Comparison of ENCODE assay signal across 9 cellular contexts in genomic region chr17:4806420-4806769, GRCh38. TPM values are rescaled to one million over a fixed set of nuclear protein-coding genes. Genes with fewer than 3 reads are reported as not detected.
A peak's percentile ranks its signal among the peaks of the same experiment; 100 is the strongest.
DNase-seq lines count a peak whose midpoint lies in the region; ATAC-seq, FAIRE-seq and TF ChIP-seq lines count a peak whose summit lies in the region.
"Had no signal": no experiment of that assay in that cellular context is flagged by ENCODE, and none has a peak within 500 bp of the region (broad histone marks: within the 10 kb centered on the region; RNA-seq: fewer than 3 reads in every experiment).

No MANE protein-coding gene starts in this region.

- no peaks in the 10 kb centered on the region for H3K27me3 Mint-ChIP-seq in activated naive CD8-positive, alpha-beta T cell

- POLR2A ChIA-PET in A549 (lab: Yijun Ruan, JAX): interaction anchor here (0.9 to 3.9 kb wide), 6 partner anchors 10 to 161 kb away, joined by 3 to 31 read pairs (median 4); partner anchors contain the start of genes GLTPD2, PSMB6, RNF167 and SLC25A11

- H3K36me3 ChIP-seq in left lung: peaks cover 0 to 6% of the 10 kb centered on the region in 2 donors
- H3K36me3 ChIP-seq in tibial nerve: peaks cover 0 to 27% (median 0%) of the 10 kb centered on the region in 3 donors

- H3K27ac Mint-ChIP-seq in activated naive CD8-positive, alpha-beta T cell: peak overlapping the region; percentile 46

- no peaks in the 10 kb centered on the region for H3K9me3 ChIP-seq in A549
- H3K9me3 ChIP-seq in left lung: no peaks in the 10 kb centered on the region
- no peaks in the 10 kb centered on the region for H3K9me3 ChIP-seq in tibial nerve

- no peak for ATAC-seq in A549
- peak; percentile 31 for ATAC-seq in GM21515 (IDR thresholded peaks at IDR 0.05; ENCODE audit: unreplicated experiment)
- ATAC-seq in left lung: no peak
- ATAC-seq in GM18520 (IDR thresholded peaks at IDR 0.05; ENCODE audit: unreplicated experiment): no peak

- intact Hi-C loops in left lung (cut with DNase I): no loop called here

- H3K4me1 Mint-ChIP-seq in activated naive CD8-positive, alpha-beta T cell (ENCODE audit: low read depth): peaks cover 14% of the 10 kb centered on the region

- TF ChIP-seq POLR2A in A549 (IDR thresholded peaks at IDR 0.05; ENCODE audit: low read length) (no peak), tibial nerve (IDR thresholded peaks at IDR 0.05) (no peak)

- H3K27ac ChIP-seq in A549: peak overlapping the region; percentile 86 to 90
- no peak overlapping the region for H3K27ac ChIP-seq in left lung
- peak overlapping the region in 2 of 4 donors; percentile 78 to 86 for H3K27ac ChIP-seq in tibial nerve

- WGBS in A549 (ENCODE audit: missing lambda C conversion rate): 7% methylated on average over 12 of the region's 14 CpGs
- 3 to 6% methylated on average over 12 of the region's 14 CpGs for WGBS in tibial nerve, 2 donors

- TF ChIP-seq CTCF in A549 (IDR thresholded peaks at IDR 0.05): no peak
- TF ChIP-seq CTCF in left lung (IDR thresholded peaks at IDR 0.05): no peak
- no peak for TF ChIP-seq CTCF in tibial nerve (IDR thresholded peaks at IDR 0.05)

- DNase-seq in A549 (ENCODE audit: low read depth in 1 of 2, low spot score in 1 of 2): no peak
- no peak for DNase-seq in left lung
- no peak for DNase-seq in tibial nerve (ENCODE audit: low spot score in 2 of 2)
- no peak for DNase-seq in medulla oblongata (ENCODE audit: extremely low spot score)
- DNase-seq in pons (ENCODE audit: low spot score): no peak

- peak overlapping the region; percentile 88 for H3K4me2 ChIP-seq in A549

- no peak for TF ChIP-seq RAD21 in A549 (conservative IDR thresholded peaks at IDR 0.05 in 1 of 2, IDR thresholded peaks at IDR 0.05 in 1 of 2)

- peak overlapping the region; percentile 83 for H3K4me3 Mint-ChIP-seq in activated naive CD8-positive, alpha-beta T cell

- peaks cover 14% of the 10 kb centered on the region for H3K4me1 ChIP-seq in A549
- peaks cover 10 to 24% of the 10 kb centered on the region in 2 donors for H3K4me1 ChIP-seq in left lung
- H3K4me1 ChIP-seq in tibial nerve: peaks cover 0 to 25% (median 7%) of the 10 kb centered on the region in 4 donors

- CTCF ChIA-PET in A549 (lab: Yijun Ruan, JAX): interaction anchor here (0.6 to 5.2 kb wide), 13 partner anchors 10 to 241 kb away, joined by 3 to 36 read pairs (median 4); partner anchors contain the start of genes ARRB2, MED11 and PSMB6

- TF ChIP-seq EP300 in A549 (IDR thresholded peaks at IDR 0.05): no peak
- no peak for TF ChIP-seq EP300 in tibial nerve (IDR thresholded peaks at IDR 0.05)

- H3K4me3 ChIP-seq in A549: peak overlapping the region; percentile 83
- H3K4me3 ChIP-seq in left lung: peak overlapping the region; percentile 63 to 79
- peak overlapping the region in 3 of 4 donors; percentile 63 to 81 (median 72) for H3K4me3 ChIP-seq in tibial nerve

- no peaks in the 10 kb centered on the region for H3K9me3 Mint-ChIP-seq in activated naive CD8-positive, alpha-beta T cell (ENCODE audit: low read depth)

- H3K36me3 Mint-ChIP-seq in activated naive CD8-positive, alpha-beta T cell: no peaks in the 10 kb centered on the region

- FAIRE-seq in A549 (lab: Jason Lieb, UNC): no peak

- H3K27me3 ChIP-seq in left lung (peaks cover 0 to 31% of the 10 kb centered on the region in 2 donors), tibial nerve (no peaks in the 10 kb centered on the region)

TF ChIP-seq in A549, 52 proteins besides CTCF, POLR2A, EP300 and RAD21:
- TF ChIP-seq SMC3 (IDR thresholded peaks at IDR 0.05): no peak
- no peak for TF ChIP-seq NR3C1 (IDR thresholded peaks at IDR 0.05)
- no peak for TF ChIP-seq HDAC2 (IDR thresholded peaks at IDR 0.05)
- TF ChIP-seq MAX (IDR thresholded peaks at IDR 0.05): no peak
- TF ChIP-seq CEBPB (IDR thresholded peaks at IDR 0.05): no peak
- TF ChIP-seq HEYL (CRISPR knock-in tag; IDR thresholded peaks at IDR 0.05): no peak
- TF ChIP-seq NFE2L2 (conservative IDR thresholded peaks at IDR 0.05; ENCODE audit: low read length): no peak
- TF ChIP-seq JUNB (IDR thresholded peaks at IDR 0.05): no peak
- TF ChIP-seq JUN (IDR thresholded peaks at IDR 0.05): no peak
- no peak for TF ChIP-seq BCL3 (IDR thresholded peaks at IDR 0.05)
- no peak for TF ChIP-seq RCOR1 (IDR thresholded peaks at IDR 0.05; ENCODE audit: low read depth, low read length)
- no peak for TF ChIP-seq KDM1A (IDR thresholded peaks at IDR 0.05; ENCODE audit: low read depth)
- no peak for TF ChIP-seq ATOH8 (CRISPR knock-in tag; IDR thresholded peaks at IDR 0.05; ENCODE audit: low read depth)
- TF ChIP-seq ZNF302 (CRISPR knock-in tag; IDR thresholded peaks at IDR 0.05): no peak
- TF ChIP-seq MYC (IDR thresholded peaks at IDR 0.05; ENCODE audit: borderline replicate concordance, low read length): no peak

RNA-seq across cellular contexts. Expression of gene PLD2, which starts 0.6 kb away (rescaled TPM):
- polyA plus RNA-seq in A549 (2011; rRNA removed) (17.0 and 20.2 TPM in 2 replicates), A549 (2017; fragmentation: RNase III; extraction: RNeasy Plus Mini Kit Qiagen cat#74134 plus additional on column Dnase treatment) (23.0 to 27.4 TPM (median 23.7 TPM) in 3 replicates)
- polyA plus RNA-seq in A549 (2012; cell fraction: cytosol; rRNA removed): 24.5 and 30.1 TPM in 2 replicates
- 114 and 147 TPM in 2 replicates for polyA plus RNA-seq in A549 (2012; cell fraction: nucleus; rRNA removed)
- polyA minus RNA-seq in A549 (2011; rRNA and poly(A)+ RNA removed): 27.1 and 27.4 TPM in 2 replicates
- total RNA-seq in left lung (10 to 100 TPM; 30.0 to 34.7 TPM), tibial nerve (10 to 100 TPM; 17.2 to 63.0 (median 30.1) TPM)

RNA-seq across cellular contexts. Expression of gene PSMB6, which starts 10.4 kb away (rescaled TPM):
- polyA plus RNA-seq in A549 (2011; rRNA removed) (376 and 414 TPM in 2 replicates), A549 (2017; fragmentation: RNase III; extraction: RNeasy Plus Mini Kit Qiagen cat#74134 plus additional on column Dnase treatment) (387 to 424 TPM (median 414 TPM) in 3 replicates)
- 763 and 829 TPM in 2 replicates for polyA plus RNA-seq in A549 (2012; cell fraction: cytosol; rRNA removed)
- 423 and 460 TPM in 2 replicates for polyA plus RNA-seq in A549 (2012; cell fraction: nucleus; rRNA removed)
- 332 and 401 TPM in 2 replicates for polyA minus RNA-seq in A549 (2011; rRNA and poly(A)+ RNA removed)
- total RNA-seq in left lung (100 to 1,000 TPM; 102 to 129 TPM), tibial nerve (100 to 1,000 TPM; 100 to 171 (median 122) TPM)

RNA-seq across cellular contexts. Expression of gene GLTPD2, which starts 17.6 kb away (rescaled TPM):
- polyA plus RNA-seq in A549 (2011; rRNA removed) (not detected in 2 replicates), A549 (2017; fragmentation: RNase III; extraction: RNeasy Plus Mini Kit Qiagen cat#74134 plus additional on column Dnase treatment) (not detected in 3 replicates)
- 0.04 and 0.06 TPM in 2 replicates for polyA plus RNA-seq in A549 (2012; cell fraction: cytosol; rRNA removed)
- polyA plus RNA-seq in A549 (2012; cell fraction: nucleus; rRNA removed): 0.06 TPM in 1 of 2 replicates, not detected in the other
- not detected in 2 replicates for polyA minus RNA-seq in A549 (2011; rRNA and poly(A)+ RNA removed)
- total RNA-seq in left lung (not detected), tibial nerve (not detected)
- total RNA-seq: lung microvascular endothelial cell had no signal

RNA-seq across cellular contexts. Expression of gene VMO1, which starts 20.2 kb away (rescaled TPM):
- polyA plus RNA-seq in A549 (2011; rRNA removed): 0.50 and 0.58 TPM in 2 replicates
- polyA plus RNA-seq in A549 (2012; cell fraction: cytosol; rRNA removed): 0.98 and 1.1 TPM in 2 replicates
- 0.83 and 2.1 TPM in 2 replicates for polyA plus RNA-seq in A549 (2012; cell fraction: nucleus; rRNA removed)
- polyA plus RNA-seq in A549 (2017; fragmentation: RNase III; extraction: RNeasy Plus Mini Kit Qiagen cat#74134 plus additional on column Dnase treatment): 0.39 to 1.1 TPM (median 0.81 TPM) in 3 replicates
- not detected in 2 replicates for polyA minus RNA-seq in A549 (2011; rRNA and poly(A)+ RNA removed)
- 1 to 10 TPM; 2.1 to 6.0 TPM for total RNA-seq in left lung
- 1 to 10 TPM in 3 of 4 donors, not detected in 1; 1.4 to 6.0 (median 1.9) TPM for total RNA-seq in tibial nerve
- total RNA-seq: lung microvascular endothelial cell had no signal

Comparison
In these comparisons a context has a peak if more than half of its experiments do, and no peak if none do; other contexts are left out.
1. H3K27ac ChIP-seq: peak in A549 (2 of 2); none in left lung (0 of 2).
2. Peak in every context shown above with its lines, with median percentiles within 50 percentile points of each other: H3K4me3 ChIP-seq.